Comparison of ENCODE assay signal across 17 cellular contexts in the genomic region with DNA sequence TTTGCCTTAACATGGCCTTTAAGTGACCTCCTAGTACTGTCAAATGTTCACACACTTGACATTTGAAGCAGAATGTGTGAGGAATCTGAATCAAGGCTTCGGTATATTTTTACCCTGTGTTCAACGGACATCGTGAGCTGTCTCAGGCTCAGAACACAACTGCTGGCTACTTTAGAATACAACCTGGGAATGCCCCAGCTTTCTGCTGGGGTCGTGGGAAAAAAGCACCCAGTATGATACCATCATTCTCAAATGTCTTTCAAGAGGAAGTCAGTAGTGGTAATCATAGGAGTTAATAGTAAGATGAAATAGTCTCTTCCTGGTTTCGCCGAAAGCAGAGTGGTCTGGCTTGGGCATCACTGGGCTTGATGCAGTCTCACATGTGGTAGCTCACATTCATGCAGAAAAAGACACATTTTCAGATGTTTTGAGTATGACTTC.
DNase-seq lines count a peak whose midpoint lies in the region; ATAC-seq and TF ChIP-seq lines count a peak whose summit lies in the region.
"Had no signal": no experiment of that assay in that cellular context is flagged by ENCODE, and none has a peak within 500 bp of the region (broad histone marks: within the 10 kb centered on the region; RNA-seq: fewer than 3 reads in every experiment).

No MANE protein-coding gene starts in this region.

- H3K27ac Mint-ChIP-seq in nephron (peak overlapping the region in 2 of 3 experiments; percentile 84 to 88), chondrocyte (ENCODE audit: unreplicated experiment) (no peak overlapping the region)
- H3K27ac Mint-ChIP-seq: T-helper 2 cell treated with Interferon-gamma antibody and Interleukin-4, amounts not matched to agents 5 μg/mL and 100 μg/mL, for 36 hours had no signal

- H3K27me3 Mint-ChIP-seq in nephron (ENCODE audit: low read depth) (no peaks in the 10 kb centered on the region), chondrocyte (ENCODE audit: low read depth) (no peaks in the 10 kb centered on the region)

- H3K4me1 Mint-ChIP-seq in nephron (peaks cover 58% of the 10 kb centered on the region), chondrocyte (ENCODE audit: low read depth) (peaks cover 41% of the 10 kb centered on the region)

- DNase-seq in mesenteric fat pad (ENCODE audit: low spot score) (no peak), chondrocyte (ENCODE audit: low spot score) (no peak), cerebellar nuclear complex (lab: John Stamatoyannopoulos, UW) (no peak)
- no peak for DNase-seq in central memory CD4-positive, alpha-beta T cell
- DNase-seq: activated CD8-positive, alpha-beta memory T cell treated with anti-CD3 and anti-CD28 coated beads, Interleukin-2, amount 50 U/mL, for 4 hours; amygdala; effector memory CD4-positive, alpha-beta T cell; head of caudate nucleus; NCI-H2081; OCI-M1; psoas muscle had no signal

- H3K9me3 Mint-ChIP-seq in nephron (no peaks in the 10 kb centered on the region), chondrocyte (ENCODE audit: low read depth) (no peaks in the 10 kb centered on the region)
- H3K9me3 Mint-ChIP-seq: T-helper 2 cell treated with Interferon-gamma antibody and Interleukin-4, amounts not matched to agents 5 μg/mL and 100 μg/mL, for 36 hours had no signal

- no peak overlapping the region for H3K4me3 Mint-ChIP-seq in nephron
- no peak overlapping the region for H3K4me3 Mint-ChIP-seq in chondrocyte (ENCODE audit: unreplicated experiment)
- H3K4me3 Mint-ChIP-seq: T-helper 2 cell treated with Interferon-gamma antibody and Interleukin-4, amounts not matched to agents 5 μg/mL and 100 μg/mL, for 36 hours had no signal

- TF ChIP-seq CTCF in nephron (IDR thresholded peaks at IDR 0.05; ENCODE audit: unreplicated experiment in 3 of 3) (no peak), chondrocyte (IDR thresholded peaks at IDR 0.05) (no peak)

- H3K36me3 Mint-ChIP-seq in nephron (ENCODE audit: low read depth) (no peaks in the 10 kb centered on the region), chondrocyte (ENCODE audit: low read depth) (no peaks in the 10 kb centered on the region)

- ATAC-seq in GM18861 (IDR thresholded peaks at IDR 0.05; ENCODE audit: unreplicated experiment) (peak; percentile 72), GM21515 (IDR thresholded peaks at IDR 0.05; ENCODE audit: unreplicated experiment) (peak; percentile 73), HG03060 (IDR thresholded peaks at IDR 0.05; ENCODE audit: low read depth, unreplicated experiment) (peak; percentile 70)
- ATAC-seq: HepG2 had no signal
